ENCODE assay signal across 1 cellular context in genomic region chr13:41501281-41501680, GRCh38.
A peak's percentile ranks its signal among the peaks of the same experiment; 100 is the strongest.
TF ChIP-seq lines count a peak whose summit lies in the region.

No MANE protein-coding gene starts in this region.

TF ChIP-seq in GM12878, 131 proteins besides CTCF, POLR2A, EP300 and RAD21:
- TF ChIP-seq RELB (IDR thresholded peaks at IDR 0.05; ENCODE audit: low read depth) = no peak
- TF ChIP-seq ATF7 (IDR thresholded peaks at IDR 0.05; ENCODE audit: low read depth) = no peak
- TF ChIP-seq NFIC (IDR thresholded peaks at IDR 0.05; ENCODE audit: low read depth, low read length) = peak; percentile 40; the same call in 1 of the 2 replicates
- no peak for TF ChIP-seq BMI1 (IDR thresholded peaks at IDR 0.05; ENCODE audit: borderline replicate concordance)
- peak in 1 of 2 experiments; percentile 34; a peak in 2 of 4 replicates for TF ChIP-seq IKZF2 (IDR thresholded peaks at IDR 0.05)
- peak; percentile 67 for TF ChIP-seq SPI1 (IDR thresholded peaks at IDR 0.05; ENCODE audit: borderline replicate concordance, insufficient read depth, low read depth, low read length)
- no peak for TF ChIP-seq ZNF24 (IDR thresholded peaks at IDR 0.05)
- peak; percentile 50; the same call in 1 of the 2 replicates for TF ChIP-seq EED (IDR thresholded peaks at IDR 0.05; ENCODE audit: low read depth)
- no peak for TF ChIP-seq PML (IDR thresholded peaks at IDR 0.05; ENCODE audit: low read length)
- TF ChIP-seq ATF2 (IDR thresholded peaks at IDR 0.05; ENCODE audit: low read length) = peak; percentile 18; the same call in 1 of the 2 replicates
- peak; percentile 34; the same call in 1 of the 2 replicates for TF ChIP-seq IKZF1 (conservative IDR thresholded peaks at IDR 0.05)
- no peak for TF ChIP-seq ZBTB4 (CRISPR knock-in tag; IDR thresholded peaks at IDR 0.05)
- no peak for TF ChIP-seq DPF2 (IDR thresholded peaks at IDR 0.05)
- TF ChIP-seq ZSCAN29 (IDR thresholded peaks at IDR 0.05) = no peak
